In genomic region chr9:124500028-124500795, GRCh38 we compare ENCODE assay signal across 23 cellular contexts. TPM values are rescaled to one million over a fixed set of nuclear protein-coding genes. Genes with fewer than 3 reads are reported as not detected.
DNase-seq lines count a peak whose midpoint lies in the region; ATAC-seq, FAIRE-seq and TF ChIP-seq lines count a peak whose summit lies in the region.
"Had no signal": no experiment of that assay in that cellular context is flagged by ENCODE, and none has a peak within 500 bp of the region (broad histone marks: within the 10 kb centered on the region; RNA-seq: fewer than 3 reads in every experiment).

No MANE protein-coding gene starts in this region.

- no peak overlapping the region for H3K4me3 ChIP-seq in CD4-positive, CD25-positive, alpha-beta regulatory T cell (ENCODE audit: low read depth, low read length)
- H3K4me3 ChIP-seq in kidney (ENCODE audit: low read length in 2 of 2) (no peak overlapping the region), neuronal stem cell (ENCODE audit: low read length in 2 of 2) (no peak overlapping the region)
- H3K4me3 ChIP-seq: Peyer's patch had no signal

- no peaks in the 10 kb centered on the region for H3K27me3 ChIP-seq in CD4-positive, CD25-positive, alpha-beta regulatory T cell (ENCODE audit: control insufficient read depth, insufficient read depth, low read length)
- peaks cover 28 to 97% (median 36%) of the 10 kb centered on the region in 3 experiments for H3K27me3 ChIP-seq in neuronal stem cell (ENCODE audit: control insufficient read depth in 3 of 3, insufficient read depth in 3 of 3, low read depth in 1 of 3, low read length in 3 of 3)

- no peak overlapping the region for H3K4me2 ChIP-seq in neuronal stem cell (ENCODE audit: insufficient read depth, low read length, poor library complexity, severe bottlenecking)

- peak overlapping the region; percentile 74 for H2BK120ac ChIP-seq in neuronal stem cell (ENCODE audit: low read depth, low read length)

- H3K79me1 ChIP-seq in neuronal stem cell (ENCODE audit: low read depth, low read length), result no peaks in the 10 kb centered on the region

- WGBS in neuronal stem cell (ENCODE audit: extremely low coverage in 2 of 2, insufficient read length in 2 of 2, insufficient replicate concordance in 1 of 2), 2 donors, result no CpG with 5 or more reads among the region's 40 CpGs

- no peak for ATAC-seq in CD4-positive, CD25-positive, alpha-beta regulatory T cell (ENCODE audit: low read depth in 2 of 2)
- no peak for ATAC-seq in GM21786 (IDR thresholded peaks at IDR 0.05; ENCODE audit: unreplicated experiment)

- H3K23ac ChIP-seq in neuronal stem cell (ENCODE audit: low read depth, low read length, poor library complexity), result peak overlapping the region; percentile 2

- peak overlapping the region in 1 of 2 donors; percentile 14 for H3K4me3 Mint-ChIP-seq in CD14-positive monocyte
- H3K4me3 Mint-ChIP-seq in CD4-positive, CD25-positive, alpha-beta regulatory T cell, result no peak overlapping the region

- no peak overlapping the region for H3K27ac Mint-ChIP-seq in CD14-positive monocyte
- H3K27ac Mint-ChIP-seq in CD4-positive, CD25-positive, alpha-beta regulatory T cell, result peak overlapping the region in 2 of 3 donors; percentile 9 to 16
- H3K27ac Mint-ChIP-seq: CD8-positive, alpha-beta memory T cell had no signal

- H3K27me3 Mint-ChIP-seq in CD14-positive monocyte (ENCODE audit: low read depth in 3 of 3), result peaks cover 27 to 42% (median 40%) of the 10 kb centered on the region in 3 donors
- peaks cover 23% of the 10 kb centered on the region for H3K27me3 Mint-ChIP-seq in CD4-positive, CD25-positive, alpha-beta regulatory T cell

- H4K8ac ChIP-seq in neuronal stem cell (ENCODE audit: low read depth, low read length), result no peak overlapping the region

- no peaks in the 10 kb centered on the region for H3K36me3 ChIP-seq in CD4-positive, CD25-positive, alpha-beta regulatory T cell (ENCODE audit: control insufficient read depth, insufficient read depth, low read length)
- H3K36me3 ChIP-seq in kidney (ENCODE audit: control insufficient read depth in 1 of 2, insufficient read depth in 2 of 2, low read length in 2 of 2) (no peaks in the 10 kb centered on the region), neuronal stem cell (replicated peaks in 1 of 2; ENCODE audit: control insufficient read depth in 2 of 2, insufficient read depth in 2 of 2, low read length in 2 of 2) (no peaks in the 10 kb centered on the region)
- H3K36me3 ChIP-seq: Peyer's patch had no signal

- peaks cover 4% of the 10 kb centered on the region in 2 donors for H3K36me3 Mint-ChIP-seq in CD14-positive monocyte
- no peaks in the 10 kb centered on the region for H3K36me3 Mint-ChIP-seq in CD4-positive, CD25-positive, alpha-beta regulatory T cell
- H3K36me3 Mint-ChIP-seq: CD8-positive, alpha-beta memory T cell had no signal

- H3K4me1 Mint-ChIP-seq in CD14-positive monocyte, result peaks cover 15% of the 10 kb centered on the region
- peaks cover 0 to 28% (median 4%) of the 10 kb centered on the region in 4 donors for H3K4me1 Mint-ChIP-seq in CD4-positive, CD25-positive, alpha-beta regulatory T cell

- FAIRE-seq in kidney (lab: Jason Lieb, UNC), result no peak

- no peak overlapping the region for H2AFZ ChIP-seq in neuronal stem cell (ENCODE audit: low read length)

- no peak overlapping the region for H2BK12ac ChIP-seq in neuronal stem cell (ENCODE audit: low read length)

- H3K27ac ChIP-seq in CD4-positive, CD25-positive, alpha-beta regulatory T cell (ENCODE audit: insufficient read depth, low read length, poor library complexity, severe bottlenecking), result no peak overlapping the region
- H3K27ac ChIP-seq in kidney (ENCODE audit: low read depth in 2 of 2, low read length in 2 of 2) (no peak overlapping the region), neuronal stem cell (replicated peaks; ENCODE audit: low read length) (no peak overlapping the region)
- H3K27ac ChIP-seq: HL-60, Peyer's patch had no signal

- no peaks in the 10 kb centered on the region for H3K9me3 ChIP-seq in CD4-positive, CD25-positive, alpha-beta regulatory T cell (ENCODE audit: control insufficient read depth in 2 of 2, low read length in 2 of 2)
- H3K9me3 ChIP-seq in kidney (ENCODE audit: control insufficient read depth in 1 of 2, low read length in 2 of 2) (no peaks in the 10 kb centered on the region), neuronal stem cell (replicated peaks in 1 of 2; ENCODE audit: control insufficient read depth in 2 of 2, insufficient read depth in 1 of 2, low read depth in 1 of 2, low read length in 2 of 2) (peaks cover 0 to 4% of the 10 kb centered on the region in 2 donors)
- H3K9me3 ChIP-seq: Peyer's patch had no signal

- DNase-seq in CD14-positive monocyte (ENCODE audit: low spot score) (peak; percentile 40), kidney (peak; percentile 70), neuronal stem cell (ENCODE audit: low spot score) (no peak), OCI-M2 (lab: John Stamatoyannopoulos, UW; ENCODE audit: unreplicated experiment) (no peak), hippocampal formation (lab: John Stamatoyannopoulos, UW) (no peak)
- no peak for DNase-seq in CD4-positive, CD25-positive, alpha-beta regulatory T cell
- DNase-seq: C1 segment of cervical spinal cord, DMS153, DND-41, H7, NCI-H1048, NCI-H1417, NCI-H1694, NCI-H2081, NCI-H2227 treated with DMSO at 0.1 percent for 48 hours, NCI-H526 treated with DMSO at 0.1 percent for 48 hours, Peyer's patch had no signal

- no peak overlapping the region for H3K14ac ChIP-seq in neuronal stem cell (ENCODE audit: low read length)

- no peak for TF ChIP-seq CTCF in CD14-positive monocyte (IDR thresholded peaks at IDR 0.05)
- TF ChIP-seq CTCF in kidney (IDR thresholded peaks at IDR 0.05; ENCODE audit: borderline replicate concordance, extremely low read depth, insufficient read depth), result no peak

- peak overlapping the region; percentile 72 for H3K18ac ChIP-seq in neuronal stem cell (ENCODE audit: low read length)

- intact Hi-C loops in CD14-positive monocyte (cut with micrococcal nuclease) (no loop called here), kidney (cut with DNase I) (no loop called here)

- H3K9ac ChIP-seq in kidney (ENCODE audit: low read length in 2 of 2) (no peak overlapping the region), neuronal stem cell (ENCODE audit: low read depth, low read length, poor library complexity) (no peak overlapping the region)

- H2BK15ac ChIP-seq in neuronal stem cell (ENCODE audit: low read length), result peak overlapping the region; percentile 21

- peaks cover 0 to 13% (median 6%) of the 10 kb centered on the region in 7 donors for H3K9me3 Mint-ChIP-seq in CD14-positive monocyte
- peaks cover 0 to 3% (median 0%) of the 10 kb centered on the region in 7 donors for H3K9me3 Mint-ChIP-seq in CD4-positive, CD25-positive, alpha-beta regulatory T cell
- H3K9me3 Mint-ChIP-seq: CD8-positive, alpha-beta memory T cell had no signal

- peaks cover 8% of the 10 kb centered on the region for H3K4me1 ChIP-seq in CD4-positive, CD25-positive, alpha-beta regulatory T cell (ENCODE audit: control insufficient read depth, insufficient read depth, low read length, poor library complexity, severe bottlenecking)
- H3K4me1 ChIP-seq in kidney (ENCODE audit: control insufficient read depth in 1 of 2, insufficient read depth in 1 of 2, low read depth in 1 of 2, low read length in 2 of 2) (no peaks in the 10 kb centered on the region), neuronal stem cell (ENCODE audit: control insufficient read depth in 2 of 2, insufficient read depth in 1 of 2, low read depth in 1 of 2, low read length in 2 of 2) (peaks cover 0 to 8% of the 10 kb centered on the region in 2 donors)

- H2BK5ac ChIP-seq in neuronal stem cell (ENCODE audit: low read length), result no peak overlapping the region

- H3K4ac ChIP-seq in neuronal stem cell (ENCODE audit: low read length), result no peak overlapping the region

- H2AK5ac ChIP-seq in neuronal stem cell (ENCODE audit: low read depth, low read length), result peak overlapping the region; percentile 93

- no peak overlapping the region for H4K91ac ChIP-seq in neuronal stem cell (ENCODE audit: low read depth, low read length, poor library complexity)

RNA-seq across cellular contexts. Expression of gene NR5A1, which starts 7.0 kb away (rescaled TPM):
- polyA plus RNA-seq in CD14-positive monocyte (not detected), kidney (ENCODE audit: insufficient read depth, low read depth, low replicate concordance) (not detected)
- not detected for total RNA-seq in CD4-positive, CD25-positive, alpha-beta regulatory T cell
- polyA plus RNA-seq in CD4-positive, CD25-positive, alpha-beta regulatory T cell, result not detected
- not detected for total RNA-seq in kidney
- 0.33 TPM for polyA plus RNA-seq in neuronal stem cell (2013, experiment 1 of 2)
- 0.30 TPM for polyA plus RNA-seq in neuronal stem cell (2013, experiment 2 of 2)
- total RNA-seq: A673; CD8-positive, alpha-beta memory T cell; NCI-H460; OCI-LY7 had no signal
- polyA plus RNA-seq: CD8-positive, alpha-beta memory T cell had no signal

RNA-seq across cellular contexts. Expression of gene ADGRD2, which starts 50.0 kb away (rescaled TPM):
- polyA plus RNA-seq in CD14-positive monocyte, result not detected
- total RNA-seq in CD4-positive, CD25-positive, alpha-beta regulatory T cell, result not detected
- not detected for polyA plus RNA-seq in CD4-positive, CD25-positive, alpha-beta regulatory T cell
- not detected for total RNA-seq in kidney
- not detected for polyA plus RNA-seq in kidney (ENCODE audit: insufficient read depth, low read depth, low replicate concordance)
- polyA plus RNA-seq in neuronal stem cell (2013, experiment 1 of 2), result 0.54 TPM
- 0.58 TPM for polyA plus RNA-seq in neuronal stem cell (2013, experiment 2 of 2)
- total RNA-seq: A673; CD8-positive, alpha-beta memory T cell; H7; NCI-H460; OCI-LY7; Peyer's patch had no signal
- polyA plus RNA-seq: CD8-positive, alpha-beta memory T cell had no signal

Comparison
In these comparisons a context has a peak if more than half of its experiments do, and no peak if none do; other contexts are left out.
1. DNase-seq: peak in CD14-positive monocyte (single experiment) and kidney (single experiment); none in CD4-positive, CD25-positive, alpha-beta regulatory T cell (0 of 3), neuronal stem cell (single experiment), OCI-M2 (single experiment) and hippocampal formation (0 of 2).
2. H3K27ac Mint-ChIP-seq: peak in CD4-positive, CD25-positive, alpha-beta regulatory T cell (2 of 3); none in CD14-positive monocyte (0 of 7).